Comparison of ENCODE assay signal across 12 cellular contexts in genomic region chr5:112338681-112339337, GRCh38.
DNase-seq lines count a peak whose midpoint lies in the region; ATAC-seq, FAIRE-seq and TF ChIP-seq lines count a peak whose summit lies in the region.
"Had no signal": no experiment of that assay in that cellular context is flagged by ENCODE, and none has a peak within 500 bp of the region (broad histone marks: within the 10 kb centered on the region; RNA-seq: fewer than 3 reads in every experiment).

No MANE protein-coding gene starts in this region.

- no peak for FAIRE-seq in astrocyte (lab: Jason Lieb, UNC)

- H2AK5ac ChIP-seq in IMR-90 (ENCODE audit: low read depth, low read length): no peak overlapping the region

- DNase-seq in IMR-90: no peak
- peak; percentile 35 for DNase-seq in astrocyte (ENCODE audit: low read depth)
- no peak for DNase-seq in left cardiac atrium
- no peak for DNase-seq in HPDE6-E6E7 (ENCODE audit: extremely low spot score)
- no peak for DNase-seq in activated T-cell treated with anti-CD3 and anti-CD28 coated beads, Interleukin-2, amount 50 U/mL, for 24 hours
- no peak for DNase-seq in WERI-Rb-1
- DNase-seq: mucosa of descending colon; NCI-H1105 treated with DMSO at 0.1 percent for 48 hours; stimulated activated CD4-positive, alpha-beta T cell treated with anti-CD3 and anti-CD28 coated beads, Interleukin-4, amount 100 ng/mL, for 4 hours; T-cell had no signal

- H3K18ac ChIP-seq in IMR-90 (ENCODE audit: low read depth, low read length): no peak overlapping the region

- no peak overlapping the region for H4K91ac ChIP-seq in IMR-90 (ENCODE audit: insufficient read depth, low read depth, low read length)

- 30% methylated on average over 2 of the region's 5 CpGs; no CpG with 5 or more reads in 1 of the 2 experiments for WGBS in IMR-90 (ENCODE audit: extremely low coverage in 2 of 2, insufficient read length in 1 of 2), 2 experiments

- H3K27ac ChIP-seq in IMR-90 (ENCODE audit: insufficient read depth, low read length) (no peak overlapping the region), astrocyte (ENCODE audit: low read depth, low read length) (no peak overlapping the region), skeletal muscle tissue (ENCODE audit: low read depth, low read length) (peak overlapping the region; percentile 60), WERI-Rb-1 (no peak overlapping the region)

- H3K27ac Mint-ChIP-seq in astrocyte (ENCODE audit: unreplicated experiment): no peak overlapping the region
- H3K27ac Mint-ChIP-seq in activated T-cell treated with anti-CD3 and anti-CD28 coated beads, Interleukin-2, amount 50 U/mL, for 24 hours: no peak overlapping the region
- H3K27ac Mint-ChIP-seq: T-cell had no signal

- H4K8ac ChIP-seq in IMR-90 (ENCODE audit: low read depth in 2 of 2, low read length in 2 of 2): no peak overlapping the region

- in situ Hi-C loops in IMR-90 (cut with MboI; ENCODE audit: low sequenced_read_pairs): no loop called here

- no peaks in the 10 kb centered on the region for H3K9me3 Mint-ChIP-seq in astrocyte (ENCODE audit: unreplicated experiment)
- no peaks in the 10 kb centered on the region for H3K9me3 Mint-ChIP-seq in activated T-cell treated with anti-CD3 and anti-CD28 coated beads, Interleukin-2, amount 50 U/mL, for 24 hours
- H3K9me3 Mint-ChIP-seq: T-cell had no signal

- H3K9ac ChIP-seq in IMR-90 (ENCODE audit: low read depth, low read length) (no peak overlapping the region), astrocyte (ENCODE audit: low read length) (no peak overlapping the region), skeletal muscle tissue (ENCODE audit: low read depth in 1 of 3, low read length in 3 of 3) (no peak overlapping the region)

- H3K4me2 ChIP-seq in IMR-90 (ENCODE audit: low read depth, low read length): no peak overlapping the region
- H3K4me2 ChIP-seq in astrocyte (ENCODE audit: low read length): no peak overlapping the region

- H3K4me3 ChIP-seq in IMR-90 (ENCODE audit: insufficient read depth, low read depth, low read length) (no peak overlapping the region), astrocyte (ENCODE audit: insufficient read depth, low read depth, low read length) (no peak overlapping the region), skeletal muscle tissue (ENCODE audit: low read length in 3 of 3) (no peak overlapping the region), WERI-Rb-1 (ENCODE audit: low read depth, low read length) (no peak overlapping the region)
- H3K4me3 ChIP-seq: mucosa of descending colon had no signal

- no peaks in the 10 kb centered on the region; the same call in 1 of the 2 replicates for H3K27me3 ChIP-seq in IMR-90 (ENCODE audit: control insufficient read depth, insufficient read depth, low read length)
- H3K27me3 ChIP-seq in astrocyte (ENCODE audit: insufficient read depth, low read length): no peaks in the 10 kb centered on the region
- no peaks in the 10 kb centered on the region for H3K27me3 ChIP-seq in skeletal muscle tissue (ENCODE audit: control insufficient read depth in 3 of 3, insufficient read depth in 3 of 3, low read length in 3 of 3)
- no peaks in the 10 kb centered on the region for H3K27me3 ChIP-seq in WERI-Rb-1 (ENCODE audit: insufficient read depth, low read depth, severe bottlenecking)

- no TSS peak for BruUV-seq in IMR-90 (replicated peaks; lab: Mats Ljungman, UMichigan)

- no peak overlapping the region for H3K23ac ChIP-seq in IMR-90 (ENCODE audit: low read depth, low read length)

- H3K4me1 ChIP-seq in IMR-90 (ENCODE audit: control insufficient read depth, insufficient read depth, low read length) (no peaks in the 10 kb centered on the region), astrocyte (ENCODE audit: insufficient read depth, low read length) (peaks cover 6% of the 10 kb centered on the region), skeletal muscle tissue (ENCODE audit: control insufficient read depth in 3 of 3, insufficient read depth in 3 of 3, low read length in 3 of 3) (peaks cover 6 to 15% (median 11%) of the 10 kb centered on the region in 3 donors)

- no peak overlapping the region for H2AK9ac ChIP-seq in IMR-90 (replicated peaks; ENCODE audit: low read depth, low read length, poor library complexity)

- no peak overlapping the region for H2AFZ ChIP-seq in IMR-90 (replicated peaks; ENCODE audit: low read length, poor library complexity)
- no peak overlapping the region for H2AFZ ChIP-seq in astrocyte (ENCODE audit: low read depth, low read length)

- H4K5ac ChIP-seq in IMR-90 (ENCODE audit: low read depth, low read length): no peak overlapping the region

- H3K27me3 Mint-ChIP-seq in astrocyte (ENCODE audit: low read depth, unreplicated experiment): no peaks in the 10 kb centered on the region
- peaks cover 7% of the 10 kb centered on the region for H3K27me3 Mint-ChIP-seq in activated T-cell treated with anti-CD3 and anti-CD28 coated beads, Interleukin-2, amount 50 U/mL, for 24 hours

- H3K4me1 Mint-ChIP-seq in astrocyte (ENCODE audit: low read depth, unreplicated experiment): peaks cover 8% of the 10 kb centered on the region
- no peaks in the 10 kb centered on the region for H3K4me1 Mint-ChIP-seq in activated T-cell treated with anti-CD3 and anti-CD28 coated beads, Interleukin-2, amount 50 U/mL, for 24 hours (ENCODE audit: low read depth)
- H3K4me1 Mint-ChIP-seq: T-cell had no signal

- H3K79me1 ChIP-seq in IMR-90 (ENCODE audit: low read depth in 1 of 2, low read length in 2 of 2): no peaks in the 10 kb centered on the region

- no peak overlapping the region for H3K4ac ChIP-seq in IMR-90 (ENCODE audit: low read depth, low read length)

- H3K56ac ChIP-seq in IMR-90 (ENCODE audit: extremely low read depth, insufficient read depth, low read length): no peak overlapping the region

- no peak overlapping the region for H2BK15ac ChIP-seq in IMR-90 (ENCODE audit: low read depth, low read length)

- H3K79me2 ChIP-seq in astrocyte (ENCODE audit: insufficient read depth, low read length): no peaks in the 10 kb centered on the region

- no peak for TF ChIP-seq CTCF in IMR-90 (conservative IDR thresholded peaks at IDR 0.05; ENCODE audit: low read depth, low read length)
- TF ChIP-seq CTCF in astrocyte (IDR thresholded peaks at IDR 0.05; ENCODE audit: insufficient read depth, low read depth, low read length): no peak
- no peak for TF ChIP-seq CTCF in WERI-Rb-1 (IDR thresholded peaks at IDR 0.05; ENCODE audit: low read depth, low read length)

- H3K4me3 Mint-ChIP-seq in astrocyte (ENCODE audit: unreplicated experiment): no peak overlapping the region
- H3K4me3 Mint-ChIP-seq in activated T-cell treated with anti-CD3 and anti-CD28 coated beads, Interleukin-2, amount 50 U/mL, for 24 hours: no peak overlapping the region
- H3K4me3 Mint-ChIP-seq: T-cell had no signal

- H2BK20ac ChIP-seq in IMR-90 (ENCODE audit: low read depth, low read length): no peak overlapping the region

- TF ChIP-seq RAD21 in IMR-90 (IDR thresholded peaks at IDR 0.05; ENCODE audit: low read length): no peak

- intact Hi-C loops in IMR-90 (cut with micrococcal nuclease): no loop called here
- intact Hi-C loops in left cardiac atrium (cut with DNase I): no loop called here

- H3K36me3 ChIP-seq in IMR-90 (ENCODE audit: control insufficient read depth, insufficient read depth, low read length): no peaks in the 10 kb centered on the region
- no peaks in the 10 kb centered on the region for H3K36me3 ChIP-seq in astrocyte (ENCODE audit: insufficient read depth, low read length)
- H3K36me3 ChIP-seq in skeletal muscle tissue (ENCODE audit: control insufficient read depth in 3 of 3, insufficient read depth in 3 of 3, low read length in 3 of 3): no peaks in the 10 kb centered on the region
- H3K36me3 ChIP-seq in WERI-Rb-1: no peaks in the 10 kb centered on the region

- H2BK5ac ChIP-seq in IMR-90 (ENCODE audit: low read depth, low read length, poor library complexity, severe bottlenecking): no peak overlapping the region

- dilution Hi-C loops in IMR-90 (cut with HindIII; ENCODE audit: low sequenced_read_pairs, unreplicated experiment): no loop called here

- H3K9me1 ChIP-seq in IMR-90 (ENCODE audit: insufficient read depth, low read length): no peaks in the 10 kb centered on the region

- no peak overlapping the region for H2BK120ac ChIP-seq in IMR-90 (ENCODE audit: low read depth, low read length)

- H4K20me1 ChIP-seq in IMR-90 (ENCODE audit: insufficient read depth, low read length): no peaks in the 10 kb centered on the region
- no peaks in the 10 kb centered on the region for H4K20me1 ChIP-seq in astrocyte (ENCODE audit: insufficient read depth, low read length)

- POLR2A ChIA-PET in IMR-90 (lab: Charles Lee; ENCODE audit: unreplicated experiment): interaction anchor here (0.6 kb wide), 1 partner anchor 60 kb away, joined by 6 read pairs; no protein-coding TSS in a partner anchor

- H3K9me3 ChIP-seq in IMR-90 (ENCODE audit: control insufficient read depth, insufficient read depth, low read length) (no peaks in the 10 kb centered on the region), astrocyte (ENCODE audit: insufficient read depth, low read depth, low read length) (no peaks in the 10 kb centered on the region), skeletal muscle tissue (ENCODE audit: control insufficient read depth in 3 of 3, low read length in 3 of 3) (no peaks in the 10 kb centered on the region), WERI-Rb-1 (ENCODE audit: severe bottlenecking) (no peaks in the 10 kb centered on the region)
- H3K9me3 ChIP-seq: mucosa of descending colon had no signal

- H3K36me3 Mint-ChIP-seq in astrocyte (ENCODE audit: low read depth, unreplicated experiment): no peaks in the 10 kb centered on the region
- no peaks in the 10 kb centered on the region for H3K36me3 Mint-ChIP-seq in activated T-cell treated with anti-CD3 and anti-CD28 coated beads, Interleukin-2, amount 50 U/mL, for 24 hours (ENCODE audit: low read depth)
- H3K36me3 Mint-ChIP-seq: T-cell had no signal

- no peak for TF ChIP-seq POLR2A in IMR-90 (IDR thresholded peaks at IDR 0.05; ENCODE audit: low read depth, low read length)

- no peak overlapping the region for H3K14ac ChIP-seq in IMR-90 (replicated peaks; ENCODE audit: low read depth, low read length)

- CTCF ChIA-PET in IMR-90 (lab: Yijun Ruan, JAX): no interaction called here

- ATAC-seq in IMR-90 (ENCODE audit: low read depth): no peak
- ATAC-seq in left cardiac atrium: peak; percentile 60 to 88
- ATAC-seq in HG02610 (IDR thresholded peaks at IDR 0.05; ENCODE audit: unreplicated experiment): no peak
- ATAC-seq: mucosa of descending colon, T-cell had no signal

TF ChIP-seq in IMR-90, 13 proteins besides CTCF, POLR2A, EP300 and RAD21 (continues in another document):
- no peak for TF ChIP-seq BHLHE40 (IDR thresholded peaks at IDR 0.05; ENCODE audit: low read depth, low read length)
- TF ChIP-seq CHD1 (IDR thresholded peaks at IDR 0.05; ENCODE audit: low read depth, low read length): no peak
- no peak for TF ChIP-seq NFE2L2 (IDR thresholded peaks at IDR 0.05; ENCODE audit: low read depth, low read length)

Comparison
In these comparisons a context has a peak if more than half of its experiments do, and no peak if none do; other contexts are left out.
1. ATAC-seq: peak in left cardiac atrium (2 of 2); none in IMR-90 (single experiment) and HG02610 (single experiment).